ENCODE assay signal across 8 cellular contexts in genomic region chr20:2172305-2173175, GRCh38.
DNase-seq lines count a peak whose midpoint lies in the region; ATAC-seq and TF ChIP-seq lines count a peak whose summit lies in the region.

No MANE protein-coding gene starts in this region.

- H3K9me3 Mint-ChIP-seq in activated naive CD4-positive, alpha-beta T cell treated with anti-CD3 and anti-CD28 coated beads for 36 hours = no peaks in the 10 kb centered on the region

- CTCF ChIA-PET in activated naive CD4-positive, alpha-beta T cell treated with anti-CD3 and anti-CD28 coated beads for 36 hours (lab: Charles Lee) = interaction anchor here (0.5 to 6.1 kb wide), 33 partner anchors 8 to 409 kb away, joined by 3 to 61 read pairs (median 3); no protein-coding TSS in a partner anchor

- TF ChIP-seq EP300 in upper lobe of left lung (IDR thresholded peaks at IDR 0.05) = no peak

- no peak overlapping the region for H3K9ac ChIP-seq in DND-41 (ENCODE audit: low read depth, low read length)

- no peak overlapping the region for H3K27ac Mint-ChIP-seq in activated naive CD4-positive, alpha-beta T cell treated with anti-CD3 and anti-CD28 coated beads for 36 hours

- WGBS in upper lobe of left lung, 2 donors = 21 to 24% methylated on average over 16 to 17 of the region's 17 CpGs

- TF ChIP-seq CTCF in DND-41 (IDR thresholded peaks at IDR 0.05; ENCODE audit: borderline replicate concordance, extremely low read depth, low read length, poor library complexity, severe bottlenecking) = peak; percentile 100
- TF ChIP-seq CTCF in upper lobe of left lung (IDR thresholded peaks at IDR 0.05) = peak; percentile 82 to 93 (median 87)

- H3K4me3 ChIP-seq in DND-41 (ENCODE audit: low read depth in 1 of 2, low read length in 2 of 2) (no peak overlapping the region), upper lobe of left lung (no peak overlapping the region)
- no peak overlapping the region for H3K4me3 ChIP-seq in Jurkat, Clone E6-1 (ENCODE audit: low read length)

- DNase-seq in DND-41 = peak; percentile 66
- peak; percentile 25 for DNase-seq in Jurkat, Clone E6-1 (ENCODE audit: low read depth, low spot score)
- peak; percentile 9 for DNase-seq in SHP77 treated with DMSO at 0.1 percent for 48 hours (lab: John Stamatoyannopoulos, UW)
- DNase-seq in activated naive CD4-positive, alpha-beta T cell treated with anti-CD3 and anti-CD28 coated beads for 36 hours = peak; percentile 84
- peak; percentile 64 for DNase-seq in glomerular visceral epithelial cell (ENCODE audit: extremely low spot score)
- peak; percentile 69 for DNase-seq in pons (ENCODE audit: low spot score)
- peak in 1 of 2 donors; percentile 71 for DNase-seq in upper lobe of left lung

- H3K4me1 ChIP-seq in DND-41 (ENCODE audit: insufficient read depth, low read length) (peaks cover 3% of the 10 kb centered on the region; the same call in 1 of the 2 replicates), upper lobe of left lung (peaks cover 0 to 7% (median 3%) of the 10 kb centered on the region in 4 donors)

- TF ChIP-seq POLR2A in upper lobe of left lung (IDR thresholded peaks at IDR 0.05) = no peak

- peaks cover 3% of the 10 kb centered on the region for H3K4me1 Mint-ChIP-seq in activated naive CD4-positive, alpha-beta T cell treated with anti-CD3 and anti-CD28 coated beads for 36 hours (ENCODE audit: low read depth)

- H3K79me2 ChIP-seq in DND-41 (ENCODE audit: insufficient read depth, low read length) = no peaks in the 10 kb centered on the region

- intact Hi-C loops in activated naive CD4-positive, alpha-beta T cell treated with anti-CD3 and anti-CD28 coated beads for 36 hours (cut with micrococcal nuclease) = loop anchor here (1.0 to 2.0 kb wide), 6 partner anchors 70 to 408 kb away; no protein-coding TSS in a partner anchor

- H3K36me3 ChIP-seq in DND-41 (ENCODE audit: insufficient read depth, low read length) (no peaks in the 10 kb centered on the region), upper lobe of left lung (no peaks in the 10 kb centered on the region)

- H3K9me3 ChIP-seq in DND-41 (ENCODE audit: insufficient read depth, low read length, severe bottlenecking) (no peaks in the 10 kb centered on the region), upper lobe of left lung (no peaks in the 10 kb centered on the region)

- H2AFZ ChIP-seq in DND-41 (ENCODE audit: low read depth, low read length) = no peak overlapping the region

- peaks cover 3% of the 10 kb centered on the region for H3K27me3 Mint-ChIP-seq in activated naive CD4-positive, alpha-beta T cell treated with anti-CD3 and anti-CD28 coated beads for 36 hours (ENCODE audit: low read depth)

- H3K27ac ChIP-seq in DND-41 (ENCODE audit: low read length) (no peak overlapping the region), upper lobe of left lung (no peak overlapping the region)

- no peak overlapping the region for H3K4me3 Mint-ChIP-seq in activated naive CD4-positive, alpha-beta T cell treated with anti-CD3 and anti-CD28 coated beads for 36 hours

- ATAC-seq in DND-41 (ENCODE audit: insufficient read depth, low read depth) (peak; percentile 77), upper lobe of left lung (ENCODE audit: low FRiP score in 2 of 2) (peak; percentile 77 to 94), HG02870 (IDR thresholded peaks at IDR 0.05; ENCODE audit: unreplicated experiment) (no peak)

- H3K4me2 ChIP-seq in DND-41 (ENCODE audit: insufficient read depth, low read length) = no peak overlapping the region; the same call in 1 of the 2 replicates

- no peaks in the 10 kb centered on the region for H3K36me3 Mint-ChIP-seq in activated naive CD4-positive, alpha-beta T cell treated with anti-CD3 and anti-CD28 coated beads for 36 hours (ENCODE audit: low read depth)

- H3K27me3 ChIP-seq in DND-41 (ENCODE audit: insufficient read depth, low read length, poor library complexity) (no peaks in the 10 kb centered on the region), upper lobe of left lung (no peaks in the 10 kb centered on the region)

- H4K20me1 ChIP-seq in DND-41 (ENCODE audit: insufficient read depth, low read length) = peaks cover 19% of the 10 kb centered on the region
